8 cellular contexts compared by ENCODE assay signal in genomic region chr16:20740901-20741491, GRCh38. TPM values are rescaled to one million over a fixed set of nuclear protein-coding genes. Genes with fewer than 3 reads are reported as not detected.
DNase-seq lines count a peak whose midpoint lies in the region; ATAC-seq and TF ChIP-seq lines count a peak whose summit lies in the region.

No MANE protein-coding gene starts in this region.

- peak overlapping the region; percentile 94 for H3K27ac Mint-ChIP-seq in activated CD4-positive, alpha-beta T cell treated with anti-CD3 and anti-CD28 coated beads, Interleukin-2, amount 10 ng/mL, durations not matched to agents 24 days and 14 days

- H3K36me3 Mint-ChIP-seq in activated CD4-positive, alpha-beta T cell treated with anti-CD3 and anti-CD28 coated beads, Interleukin-2, amount 10 ng/mL, durations not matched to agents 24 days and 14 days (ENCODE audit: low read depth), result peaks cover 18% of the 10 kb centered on the region

- H3K27ac ChIP-seq in coronary artery, result peak overlapping the region; percentile 94 to 98

- H3K9me3 Mint-ChIP-seq in activated CD4-positive, alpha-beta T cell treated with anti-CD3 and anti-CD28 coated beads, Interleukin-2, amount 10 ng/mL, durations not matched to agents 24 days and 14 days, result peaks cover 3% of the 10 kb centered on the region

- peak; percentile 19 for TF ChIP-seq POLR2A in GM19099 (IDR thresholded peaks at IDR 0.05; ENCODE audit: extremely low read depth, insufficient read length, low read depth)

- peak; percentile 94 for DNase-seq in Ammon's horn (ENCODE audit: low spot score)
- DNase-seq in NCI-H524 (lab: John Stamatoyannopoulos, UW), result peak; percentile 59 to 76
- DNase-seq in activated CD4-positive, alpha-beta T cell treated with anti-CD3 and anti-CD28 coated beads, Interleukin-2, amount 10 ng/mL, durations not matched to agents 24 days and 14 days, result peak; percentile 98
- peak; percentile 93 for DNase-seq in coronary artery (ENCODE audit: low spot score)
- DNase-seq in left lobe of liver (ENCODE audit: low spot score), result peak; percentile 91
- DNase-seq in stimulated activated CD4-positive, alpha-beta T cell treated with anti-CD3 and anti-CD28 coated beads, Interleukin-2, amount 100 ng/mL, for 24 hours, result peak; percentile 91 to 92

- H3K27me3 Mint-ChIP-seq in activated CD4-positive, alpha-beta T cell treated with anti-CD3 and anti-CD28 coated beads, Interleukin-2, amount 10 ng/mL, durations not matched to agents 24 days and 14 days, result no peaks in the 10 kb centered on the region

- peaks cover 14% of the 10 kb centered on the region for H3K4me1 Mint-ChIP-seq in activated CD4-positive, alpha-beta T cell treated with anti-CD3 and anti-CD28 coated beads, Interleukin-2, amount 10 ng/mL, durations not matched to agents 24 days and 14 days

- H3K4me3 Mint-ChIP-seq in activated CD4-positive, alpha-beta T cell treated with anti-CD3 and anti-CD28 coated beads, Interleukin-2, amount 10 ng/mL, durations not matched to agents 24 days and 14 days, result peak overlapping the region; percentile 95

- intact Hi-C loops in activated CD4-positive, alpha-beta T cell treated with anti-CD3 and anti-CD28 coated beads, Interleukin-2, amount 10 ng/mL, durations not matched to agents 24 days and 14 days (cut with micrococcal nuclease), result loop anchor here (1.0 to 2.0 kb wide), 4 partner anchors 22 to 1450 kb away; partner anchors contain the start of genes DCUN1D3, ERI2, LYRM1 and REXO5

- H3K4me3 ChIP-seq in coronary artery, result peak overlapping the region; percentile 93

- ATAC-seq in HG03342 (IDR thresholded peaks at IDR 0.05; ENCODE audit: unreplicated experiment), result peak; percentile 80
- ATAC-seq in left lobe of liver, result peak; percentile 83

- no peak for TF ChIP-seq CTCF in coronary artery (IDR thresholded peaks at IDR 0.05)

RNA-seq across cellular contexts. Expression of gene THUMPD1, which starts 0.6 kb away (rescaled TPM):
- 44.7 and 47.4 TPM in 2 replicates for total RNA-seq in activated CD4-positive, alpha-beta T cell treated with anti-CD3 and anti-CD28 coated beads, Interleukin-2, amount 10 ng/mL, durations not matched to agents 24 days and 14 days
- 13.1 TPM for total RNA-seq in left lobe of liver

RNA-seq across cellular contexts. Expression of gene ACSM3, which starts 22.8 kb away (rescaled TPM):
- total RNA-seq in activated CD4-positive, alpha-beta T cell treated with anti-CD3 and anti-CD28 coated beads, Interleukin-2, amount 10 ng/mL, durations not matched to agents 24 days and 14 days, result 2.7 and 3.5 TPM in 2 replicates
- 70.8 TPM for total RNA-seq in left lobe of liver

RNA-seq across cellular contexts. Expression of gene ACSM1, which starts 43.5 kb away (rescaled TPM):
- total RNA-seq in activated CD4-positive, alpha-beta T cell treated with anti-CD3 and anti-CD28 coated beads, Interleukin-2, amount 10 ng/mL, durations not matched to agents 24 days and 14 days, result not detected in 2 replicates
- 14.2 TPM for total RNA-seq in left lobe of liver

Comparison
In these comparisons a context has a peak if more than half of its experiments do, and no peak if none do; other contexts are left out.
1. Peak in every context shown above with its lines: DNase-seq, ATAC-seq, H3K4me3 ChIP-seq and H3K27ac ChIP-seq.
2. RNA of gene ACSM3, which starts 22.8 kb away (total RNA-seq): 70.8 TPM in left lobe of liver (single experiment); 2.7 to 3.5 TPM in activated CD4-positive, alpha-beta T cell treated with anti-CD3 and anti-CD28 coated beads, Interleukin-2, amount 10 ng/mL, durations not matched to agents 24 days and 14 days; every median in the first group is over 10 times any median in the second.
3. RNA of gene ACSM1, which starts 43.5 kb away (total RNA-seq): 14.2 TPM in left lobe of liver (single experiment); not detected in activated CD4-positive, alpha-beta T cell treated with anti-CD3 and anti-CD28 coated beads, Interleukin-2, amount 10 ng/mL, durations not matched to agents 24 days and 14 days; every median in the first group is over 10 times any median in the second.